9 cellular contexts compared by ENCODE assay signal in the genomic region with DNA sequence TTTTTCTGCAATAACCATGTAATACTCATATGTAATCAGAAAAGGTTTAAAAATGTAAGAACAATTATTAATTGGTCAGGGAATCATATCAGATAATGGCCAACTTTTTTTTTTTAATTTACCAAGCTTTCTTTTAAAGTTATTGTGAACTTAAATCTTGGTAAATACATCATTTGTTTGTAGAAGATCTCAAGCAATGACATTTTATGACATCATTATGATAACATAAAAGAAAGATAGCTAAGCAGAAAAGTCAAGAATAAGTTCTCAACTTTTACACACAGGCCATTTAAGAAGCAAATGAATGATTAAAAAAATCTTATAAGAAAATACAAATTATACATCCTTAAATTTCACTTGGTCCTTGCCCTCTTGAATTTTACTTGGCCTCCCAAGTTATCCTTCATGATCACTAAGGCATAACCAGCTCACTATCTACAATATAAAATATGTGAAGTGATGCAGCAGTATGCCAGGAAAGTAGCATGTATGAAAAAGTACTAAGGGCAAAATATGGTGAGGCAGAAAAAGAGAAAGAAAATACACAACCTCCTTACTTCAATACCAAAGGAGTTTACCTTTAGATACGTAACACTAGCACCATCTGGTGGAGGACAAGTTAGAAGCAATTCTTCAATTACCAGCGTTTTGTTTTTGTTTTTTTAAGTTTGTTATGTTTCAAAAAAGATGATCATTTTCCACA.
A peak's percentile ranks its signal among the peaks of the same experiment; 100 is the strongest.
DNase-seq lines count a peak whose midpoint lies in the region; ATAC-seq, FAIRE-seq and TF ChIP-seq lines count a peak whose summit lies in the region.
"Had no signal": no experiment of that assay in that cellular context is flagged by ENCODE, and none has a peak within 500 bp of the region (broad histone marks: within the 10 kb centered on the region; RNA-seq: fewer than 3 reads in every experiment).

No MANE protein-coding gene starts in this region.

- CTCF ChIA-PET in endothelial cell of umbilical vein (lab: Charles Lee), result interaction anchor here (0.7 to 7.1 kb wide), 36 partner anchors 15 to 1102 kb away, joined by 3 to 315 read pairs (median 4); partner anchors contain the start of gene SIX2

- H3K9ac ChIP-seq in Loucy (ENCODE audit: low read depth, low read length, poor library complexity, severe bottlenecking), result peak overlapping the region; percentile 61
- no peak overlapping the region for H3K9ac ChIP-seq in endothelial cell of umbilical vein (replicated peaks; ENCODE audit: extremely low read depth, insufficient read depth, low read length)
- no peak overlapping the region for H3K9ac ChIP-seq in neural cell (ENCODE audit: low read length)

- peaks cover 22% of the 10 kb centered on the region for H3K4me1 Mint-ChIP-seq in activated CD4-positive, alpha-beta T cell treated with anti-CD3 and anti-CD28 coated beads, Interleukin-2, amount 10 ng/mL, durations not matched to agents 24 days and 14 days

- H3K9me2 ChIP-seq in Loucy (replicated peaks; ENCODE audit: low read depth, low read length) (no peaks in the 10 kb centered on the region), neural cell (ENCODE audit: insufficient read depth, low read length) (no peaks in the 10 kb centered on the region)

- peak; percentile 97 for TF ChIP-seq RAD21 in neural cell (conservative IDR thresholded peaks at IDR 0.05)

- H3K27me3 ChIP-seq in Loucy (ENCODE audit: insufficient read depth, low read length, poor library complexity, severe bottlenecking) (no peaks in the 10 kb centered on the region), Peyer's patch (no peaks in the 10 kb centered on the region), endothelial cell of umbilical vein (ENCODE audit: control insufficient read depth in 2 of 2, insufficient read depth in 2 of 2, low read length in 2 of 2) (no peaks in the 10 kb centered on the region), neural cell (ENCODE audit: insufficient read depth, low read depth, low read length) (no peaks in the 10 kb centered on the region)

- POLR2A ChIA-PET in endothelial cell of umbilical vein (lab: Charles Lee), result interaction anchor here (0.7 to 0.8 kb wide), 3 partner anchors 91 to 470 kb away, joined by 3 to 5 read pairs (median 4); no protein-coding TSS in a partner anchor

- dilution Hi-C loops in endothelial cell of umbilical vein (cut with MboI; ENCODE audit: extremely low pct_ligation_motif_present, low sequenced_read_pairs), result no loop called here

- peak; percentile 70 for DNase-seq in activated CD4-positive, alpha-beta T cell treated with anti-CD3 and anti-CD28 coated beads, Interleukin-2, amount 10 ng/mL, durations not matched to agents 24 days and 14 days
- DNase-seq in activated CD4-positive, alpha-beta T cell treated with anti-CD3 and anti-CD28 coated beads, Interleukin-2, amount 50 U/mL, for 1 hour, result no peak
- no peak for DNase-seq in Peyer's patch
- DNase-seq in endothelial cell of umbilical vein (ENCODE audit: low read depth, low spot score), result peak; percentile 78

- H3K4me1 ChIP-seq in Loucy (ENCODE audit: insufficient read depth, low read length, poor library complexity, severe bottlenecking) (peaks cover 20% of the 10 kb centered on the region), Peyer's patch (no peaks in the 10 kb centered on the region), endothelial cell of umbilical vein (ENCODE audit: control insufficient read depth, extremely low read depth, insufficient read depth, low read length) (peaks cover 4% of the 10 kb centered on the region)

- no peaks in the 10 kb centered on the region for H4K20me1 ChIP-seq in Loucy (ENCODE audit: insufficient read depth, low read length, poor library complexity, severe bottlenecking)
- H4K20me1 ChIP-seq in endothelial cell of umbilical vein (replicated peaks; ENCODE audit: control insufficient read depth, extremely low read depth, insufficient read depth, low read length), result no peaks in the 10 kb centered on the region
- no peaks in the 10 kb centered on the region for H4K20me1 ChIP-seq in neural cell (ENCODE audit: insufficient read depth)

- no peaks in the 10 kb centered on the region for H3K9me1 ChIP-seq in endothelial cell of umbilical vein (replicated peaks; ENCODE audit: control insufficient read depth, extremely low read depth, insufficient read depth, low read length)

- no peak for TF ChIP-seq EP300 in neural cell (conservative IDR thresholded peaks at IDR 0.05; ENCODE audit: poor library complexity, severe bottlenecking)

- BruUV-seq in endothelial cell of umbilical vein (replicated peaks; lab: Mats Ljungman, UMichigan), result no TSS peak

- ATAC-seq in GM21786 (IDR thresholded peaks at IDR 0.05; ENCODE audit: unreplicated experiment) (no peak), GM19395 (IDR thresholded peaks at IDR 0.05; ENCODE audit: unreplicated experiment) (no peak)

- peak; percentile 62 for FAIRE-seq in endothelial cell of umbilical vein (lab: Jason Lieb, UNC)

- H3K27ac ChIP-seq in Peyer's patch (no peak overlapping the region), endothelial cell of umbilical vein (ENCODE audit: insufficient read depth, low read depth, low read length) (no peak overlapping the region), neural cell (ENCODE audit: low read length) (no peak overlapping the region)

- H3K4me2 ChIP-seq in Loucy (ENCODE audit: low read depth, low read length, poor library complexity, severe bottlenecking) (peak overlapping the region; percentile 57), endothelial cell of umbilical vein (ENCODE audit: insufficient read depth, low read length) (no peak overlapping the region), neural cell (ENCODE audit: low read length) (no peak overlapping the region)

- TF ChIP-seq CTCF in Loucy (conservative IDR thresholded peaks at IDR 0.05; ENCODE audit: low read length) (peak; percentile 89), Peyer's patch (IDR thresholded peaks at IDR 0.05) (peak in 5 of 6 experiments; percentile 40 to 86 (median 82)), endothelial cell of umbilical vein (IDR thresholded peaks at IDR 0.05; ENCODE audit: extremely low read depth in 1 of 2, insufficient read depth in 1 of 2, low read depth in 1 of 2, low read length in 2 of 2) (peak; percentile 45), neural cell (IDR thresholded peaks at IDR 0.05; ENCODE audit: poor library complexity, severe bottlenecking) (peak; percentile 90)

- H3K4me3 Mint-ChIP-seq in activated CD4-positive, alpha-beta T cell treated with anti-CD3 and anti-CD28 coated beads, Interleukin-2, amount 10 ng/mL, durations not matched to agents 24 days and 14 days, result no peak overlapping the region
- H3K4me3 Mint-ChIP-seq: activated naive CD8-positive, alpha-beta T cell had no signal

- H3F3A ChIP-seq in Loucy (ENCODE audit: low read depth) (no peaks in the 10 kb centered on the region; the same call in 1 of the 2 replicates), neural cell (ENCODE audit: insufficient read depth, low read length, poor library complexity, severe bottlenecking) (no peaks in the 10 kb centered on the region)

- no peaks in the 10 kb centered on the region for H3K9me3 Mint-ChIP-seq in activated CD4-positive, alpha-beta T cell treated with anti-CD3 and anti-CD28 coated beads, Interleukin-2, amount 10 ng/mL, durations not matched to agents 24 days and 14 days

- no peak for TF ChIP-seq POLR2A in Peyer's patch (IDR thresholded peaks at IDR 0.05)
- no peak for TF ChIP-seq POLR2A in endothelial cell of umbilical vein (IDR thresholded peaks at IDR 0.05; ENCODE audit: low read depth, low read length)

- H3K9me3 ChIP-seq in Loucy (ENCODE audit: insufficient read depth, low read depth, low read length), result no peaks in the 10 kb centered on the region
- no peaks in the 10 kb centered on the region for H3K9me3 ChIP-seq in Peyer's patch
- H3K9me3 ChIP-seq in endothelial cell of umbilical vein (replicated peaks; ENCODE audit: control insufficient read depth, insufficient read depth, low read length), result no peaks in the 10 kb centered on the region
- no peaks in the 10 kb centered on the region for H3K9me3 ChIP-seq in neural cell (ENCODE audit: low read length)

- H3K79me2 ChIP-seq in Loucy (ENCODE audit: insufficient read depth, low read length), result peaks cover 5% of the 10 kb centered on the region; the same call in 1 of the 2 replicates
- H3K79me2 ChIP-seq in endothelial cell of umbilical vein (ENCODE audit: control insufficient read depth, insufficient read depth, low read length), result no peaks in the 10 kb centered on the region
- H3K79me2 ChIP-seq in neural cell (replicated peaks; ENCODE audit: insufficient read depth, low read length), result no peaks in the 10 kb centered on the region

- no peak overlapping the region for H2AFZ ChIP-seq in Loucy (ENCODE audit: low read length)
- no peak overlapping the region for H2AFZ ChIP-seq in endothelial cell of umbilical vein (ENCODE audit: low read depth, low read length)
- H2AFZ ChIP-seq in neural cell (ENCODE audit: low read depth, low read length), result no peak overlapping the region

- H3K36me3 Mint-ChIP-seq in activated CD4-positive, alpha-beta T cell treated with anti-CD3 and anti-CD28 coated beads, Interleukin-2, amount 10 ng/mL, durations not matched to agents 24 days and 14 days (ENCODE audit: low read depth), result no peaks in the 10 kb centered on the region

- no peak overlapping the region for H3K27ac Mint-ChIP-seq in activated CD4-positive, alpha-beta T cell treated with anti-CD3 and anti-CD28 coated beads, Interleukin-2, amount 10 ng/mL, durations not matched to agents 24 days and 14 days
- H3K27ac Mint-ChIP-seq: activated naive CD8-positive, alpha-beta T cell had no signal

- H3K4me3 ChIP-seq in Loucy (ENCODE audit: low read length, poor library complexity, severe bottlenecking) (peak overlapping the region; percentile 28), Peyer's patch (no peak overlapping the region), endothelial cell of umbilical vein (replicated peaks in 1 of 3; ENCODE audit: insufficient read depth in 1 of 3, low read depth in 1 of 3, low read length in 3 of 3) (no peak overlapping the region), neural cell (ENCODE audit: low read length) (no peak overlapping the region)

- H3K27me3 Mint-ChIP-seq in activated CD4-positive, alpha-beta T cell treated with anti-CD3 and anti-CD28 coated beads, Interleukin-2, amount 10 ng/mL, durations not matched to agents 24 days and 14 days, result no peaks in the 10 kb centered on the region
- H3K27me3 Mint-ChIP-seq: activated naive CD8-positive, alpha-beta T cell had no signal

- intact Hi-C loops in activated CD4-positive, alpha-beta T cell treated with anti-CD3 and anti-CD28 coated beads, Interleukin-2, amount 10 ng/mL, durations not matched to agents 24 days and 14 days (cut with micrococcal nuclease), result loop anchor here (1.0 to 10.0 kb wide), 2 partner anchors 320 to 513 kb away; no protein-coding TSS in a partner anchor
- intact Hi-C loops in endothelial cell of umbilical vein (cut with micrococcal nuclease), result loop anchor here (1.0 to 2.0 kb wide), 4 partner anchors 84 to 513 kb away; no protein-coding TSS in a partner anchor

- peaks cover 9% of the 10 kb centered on the region; the same call in 1 of the 2 replicates for H3K36me3 ChIP-seq in Loucy (ENCODE audit: insufficient read depth, low read length)
- no peaks in the 10 kb centered on the region for H3K36me3 ChIP-seq in Peyer's patch
- no peaks in the 10 kb centered on the region for H3K36me3 ChIP-seq in endothelial cell of umbilical vein (ENCODE audit: control insufficient read depth in 2 of 2, extremely low read depth in 1 of 2, insufficient read depth in 2 of 2, low read length in 2 of 2)
- H3K36me3 ChIP-seq in neural cell (ENCODE audit: insufficient read depth, low read length), result no peaks in the 10 kb centered on the region

Comparison
In these comparisons a context has a peak if more than half of its experiments do, and no peak if none do; other contexts are left out.
1. DNase-seq: peak in activated CD4-positive, alpha-beta T cell treated with anti-CD3 and anti-CD28 coated beads, Interleukin-2, amount 10 ng/mL, durations not matched to agents 24 days and 14 days (single experiment) and endothelial cell of umbilical vein (single experiment); none in activated CD4-positive, alpha-beta T cell treated with anti-CD3 and anti-CD28 coated beads, Interleukin-2, amount 50 U/mL, for 1 hour (single experiment) and Peyer's patch (0 of 3).
2. Peak in every context shown above with its lines, with median percentiles within 50 percentile points of each other: CTCF ChIP-seq.